In genomic region chr3:62248831-62249776, GRCh38 we compare ENCODE assay signal across 31 cellular contexts.
DNase-seq lines count a peak whose midpoint lies in the region; ATAC-seq lines count a peak whose summit lies in the region.
"Had no signal": no experiment of that assay in that cellular context is flagged by ENCODE, and none has a peak within 500 bp of the region (broad histone marks: within the 10 kb centered on the region; RNA-seq: fewer than 3 reads in every experiment).

No MANE protein-coding gene starts in this region.

- H3K4me3 ChIP-seq in aorta (ENCODE audit: low read length in 2 of 2), result no peak overlapping the region
- H3K4me3 ChIP-seq: breast epithelium, gastroesophageal sphincter, Peyer's patch, thyroid gland had no signal

- H3K9me3 ChIP-seq in aorta (ENCODE audit: control insufficient read depth, low read length), result no peaks in the 10 kb centered on the region
- H3K9me3 ChIP-seq: breast epithelium, gastroesophageal sphincter, neutrophil, Peyer's patch, thyroid gland had no signal

- peaks cover 3 to 5% of the 10 kb centered on the region in 2 donors for H3K4me1 ChIP-seq in aorta (ENCODE audit: control insufficient read depth in 1 of 2, insufficient read depth in 2 of 2, low read length in 2 of 2)
- H3K4me1 ChIP-seq: breast epithelium, Peyer's patch, thyroid gland had no signal

- H3K27me3 ChIP-seq in aorta (ENCODE audit: control insufficient read depth in 1 of 2, insufficient read depth in 2 of 2, low read length in 1 of 2), result no peaks in the 10 kb centered on the region
- H3K27me3 ChIP-seq: breast epithelium, gastroesophageal sphincter, neutrophil, Peyer's patch, thyroid gland had no signal

- intact Hi-C loops in aorta (cut with DNase I), result no loop called here

- DNase-seq in DMS 273 (lab: John Stamatoyannopoulos, UW; ENCODE audit: unreplicated experiment) (peak; percentile 8), DMS 273 treated with DMSO at 0.1 percent for 48 hours (lab: John Stamatoyannopoulos, UW) (no peak), SK-MEL-5 (ENCODE audit: low read depth, low spot score) (peak; percentile 64), kidney tubule cell (ENCODE audit: low spot score) (peak; percentile 3), aorta (no peak), NCI-H2227 (lab: John Stamatoyannopoulos, UW; ENCODE audit: unreplicated experiment) (no peak), HPDE6-E6E7 (ENCODE audit: extremely low spot score) (no peak)
- DNase-seq: activated CD4-positive, alpha-beta T cell treated with anti-CD3 and anti-CD28 coated beads for 4 hours; activated naive CD4-positive, alpha-beta T cell treated with anti-CD3 and anti-CD28 coated beads, Interleukin-2, amount 10 ng/mL, durations not matched to agents 7 days and 5 days; amniotic stem cell; DND-41; hypothalamus; Kasumi-1; NCI-H1436; NCI-H2081 treated with DMSO at 0.1 percent for 48 hours; NCI-H226; Peyer's patch; SHP77 treated with DMSO at 0.1 percent for 48 hours; stimulated activated CD4-positive, alpha-beta T cell treated with anti-CD3 and anti-CD28 coated beads, Interleukin-2, amount 100 ng/mL, for 48 hours; T-helper 9 cell; thyroid gland had no signal

- ATAC-seq in aorta (ENCODE audit: low FRiP score) (peak; percentile 41), GM21528 (IDR thresholded peaks at IDR 0.05; ENCODE audit: low FRiP score, unreplicated experiment) (no peak)
- ATAC-seq: activated T-helper 17 cell treated with anti-CD3 and anti-CD28 coated beads, Interleukin-2, amount 50 U/mL, for 72 hours; gastroesophageal sphincter; left lobe of liver; sciatic nerve had no signal

- in situ Hi-C loops in SK-MEL-5 (cut with HindIII; ENCODE audit: low pct_unique_long_range_greater_than_20kb, low sequenced_read_pairs), result no loop called here

- no peaks in the 10 kb centered on the region for H3K36me3 ChIP-seq in aorta (ENCODE audit: control insufficient read depth in 1 of 2, insufficient read depth in 2 of 2, low read length in 1 of 2)
- H3K36me3 ChIP-seq: breast epithelium, neutrophil, Peyer's patch, thyroid gland had no signal

- WGBS in aorta, 2 donors, result 48 to 52% methylated on average over 1 of the region's 1 CpG

- H3K27ac ChIP-seq in aorta (ENCODE audit: low read depth in 1 of 2, low read length in 2 of 2), result no peak overlapping the region
- H3K27ac ChIP-seq: 22Rv1, breast epithelium, C4-2B, gastroesophageal sphincter, neutrophil, Peyer's patch, thyroid gland, VCaP had no signal

Comparison
In these comparisons a context has a peak if more than half of its experiments do, and no peak if none do; other contexts are left out.
1. DNase-seq: peak in DMS 273 (single experiment), SK-MEL-5 (single experiment) and kidney tubule cell (single experiment); none in DMS 273 treated with DMSO at 0.1 percent for 48 hours (single experiment), aorta (0 of 2), NCI-H2227 (single experiment) and HPDE6-E6E7 (single experiment).